Comparison of ENCODE assay signal across 34 cellular contexts in the genomic region with DNA sequence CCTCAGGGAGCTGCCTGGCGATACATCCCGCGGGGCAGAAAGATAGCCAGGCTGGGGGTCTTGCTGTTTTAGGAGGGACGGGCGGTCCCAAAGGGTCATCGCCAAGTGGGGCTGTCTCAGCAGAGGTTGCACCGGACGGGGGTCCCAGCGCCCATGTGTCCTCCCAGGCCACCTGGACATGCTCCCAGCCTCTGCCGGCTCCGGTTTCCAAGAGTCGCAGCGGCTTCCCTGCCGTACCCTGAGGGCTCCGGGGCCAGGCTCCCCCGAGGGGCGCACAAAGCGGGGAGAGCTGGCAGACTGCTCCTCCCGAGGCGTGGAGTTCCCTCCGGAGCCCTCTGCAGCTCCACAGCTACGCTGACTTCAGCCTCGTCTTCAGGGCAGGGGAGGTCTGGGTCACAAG. TPM values are rescaled to one million over a fixed set of nuclear protein-coding genes. Genes with fewer than 3 reads are reported as not detected.
"Had no signal": no experiment of that assay in that cellular context is flagged by ENCODE, and none has a peak within 500 bp of the region (broad histone marks: within the 10 kb centered on the region; RNA-seq: fewer than 3 reads in every experiment).

No MANE protein-coding gene starts in this region.

- ATAC-seq: foreskin keratinocyte; gastroesophageal sphincter; heart right ventricle; natural killer cell; stimulated activated naive CD8-positive, alpha-beta T cell treated with anti-CD3 and anti-CD28 coated beads, Interleukin-15, amount 100 ng/mL, for 72 hours had no signal

- H3K27ac ChIP-seq: colonic mucosa, esophagus muscularis mucosa, foreskin keratinocyte, gastroesophageal sphincter, heart right ventricle, prostate gland, right atrium auricular region, skin epidermis, spleen, tibial nerve, upper lobe of left lung had no signal

- H3K36me3 Mint-ChIP-seq: memory B cell, natural killer cell had no signal

- H3K9me3 Mint-ChIP-seq: central memory CD8-positive, alpha-beta T cell; memory B cell; natural killer cell; stimulated activated naive CD8-positive, alpha-beta T cell treated with anti-CD3 and anti-CD28 coated beads, Interleukin-15, amount 100 ng/mL, for 72 hours had no signal

- H3K4me1 ChIP-seq: colonic mucosa, foreskin keratinocyte, prostate gland had no signal

- DNase-seq: colonic mucosa; dermis blood vessel endothelial cell; effector memory CD4-positive, alpha-beta T cell; foreskin keratinocyte; heart right ventricle; hippocampal formation; natural killer cell; spleen; stimulated activated CD4-positive, alpha-beta T cell treated with anti-CD3 and anti-CD28 coated beads, Interleukin-15, amount 100 ng/mL, for 24 hours; stimulated activated CD4-positive, alpha-beta T cell treated with anti-CD3 and anti-CD28 coated beads, Interleukin-4, amount 100 ng/mL, for 1 hour; stimulated activated CD8-positive, alpha-beta memory T cell treated with anti-CD3 and anti-CD28 coated beads, Interleukin-4, amount 100 ng/mL, for 48 hours; stimulated activated naive CD4-positive, alpha-beta T cell; stimulated activated naive CD8-positive, alpha-beta T cell treated with anti-CD3 and anti-CD28 coated beads, Interleukin-15, amount 100 ng/mL, for 72 hours had no signal

- H3K27ac Mint-ChIP-seq: memory B cell; natural killer cell; stimulated activated naive CD8-positive, alpha-beta T cell treated with anti-CD3 and anti-CD28 coated beads, Interleukin-15, amount 100 ng/mL, for 72 hours had no signal

- H3K4me3 ChIP-seq: colonic mucosa, esophagus muscularis mucosa, gastroesophageal sphincter, heart right ventricle, lung, prostate gland, right atrium auricular region, skin epidermis, spleen, upper lobe of left lung had no signal

- H3K36me3 ChIP-seq: colonic mucosa, esophagus muscularis mucosa, gastroesophageal sphincter, heart right ventricle, prostate gland, right atrium auricular region, spleen, tibial nerve, upper lobe of left lung had no signal

- H3K4me3 Mint-ChIP-seq: central memory CD8-positive, alpha-beta T cell; memory B cell; natural killer cell; stimulated activated naive CD8-positive, alpha-beta T cell treated with anti-CD3 and anti-CD28 coated beads, Interleukin-15, amount 100 ng/mL, for 72 hours had no signal

- H3K9me3 ChIP-seq: colonic mucosa, esophagus muscularis mucosa, gastroesophageal sphincter, heart right ventricle, prostate gland, right atrium auricular region, spleen, tibial nerve, upper lobe of left lung had no signal

- H3K27me3 ChIP-seq: colonic mucosa, right atrium auricular region, upper lobe of left lung had no signal

RNA-seq across cellular contexts. Expression of a gene that starts 1.2 kb away (rescaled TPM):
- total RNA-seq: chondrocyte, dermis blood vessel endothelial cell, endothelial cell of umbilical vein, epithelial cell of proximal tubule, fibroblast of lung, foreskin keratinocyte, liver, lung, mononuclear cell, osteocyte, spleen, temporal lobe, upper lobe of left lung had no signal
- polyA plus RNA-seq: endothelial cell of umbilical vein, fibroblast of lung, foreskin keratinocyte, keratinocyte, neural cell had no signal

RNA-seq across cellular contexts. Expression of a gene that starts 10.4 kb away (rescaled TPM):
- total RNA-seq: chondrocyte, colonic mucosa, dermis blood vessel endothelial cell, endothelial cell of umbilical vein, epithelial cell of proximal tubule, esophagus muscularis mucosa, fibroblast of lung, foreskin keratinocyte, gastroesophageal sphincter, liver, lung, mononuclear cell, natural killer cell, osteocyte, prostate gland, right atrium auricular region, spleen, subcutaneous adipose tissue, tibial nerve, upper lobe of left lung had no signal
- polyA plus RNA-seq: endothelial cell of umbilical vein, fibroblast of lung, foreskin keratinocyte, heart right ventricle, keratinocyte, lung, neural cell, spleen had no signal
